9 cellular contexts compared by ENCODE assay signal in genomic region chr10:29270883-29271282, GRCh38. TPM values are rescaled to one million over a fixed set of nuclear protein-coding genes. Genes with fewer than 3 reads are reported as not detected.
"Had no signal": no experiment of that assay in that cellular context is flagged by ENCODE, and none has a peak within 500 bp of the region (broad histone marks: within the 10 kb centered on the region; RNA-seq: fewer than 3 reads in every experiment).

No MANE protein-coding gene starts in this region.

- H3K4me1 Mint-ChIP-seq: IgD-negative memory B cell had no signal

- H3K27ac Mint-ChIP-seq: IgD-negative memory B cell had no signal

- H3K36me3 Mint-ChIP-seq: IgD-negative memory B cell had no signal

- DNase-seq: GM23248, GOT3, H7, KBM-7 had no signal

- H3K4me3 Mint-ChIP-seq: IgD-negative memory B cell had no signal

- ATAC-seq: HCT116, HepG2 had no signal

RNA-seq across cellular contexts. Expression of gene LYZL1, which starts 18.0 kb away (rescaled TPM):
- total RNA-seq: GM23248, H4, H7, HepG2, HT1080 had no signal
